Comparison of ENCODE assay signal across 23 cellular contexts in genomic region chr2:21427606-21428005, GRCh38.
DNase-seq lines count a peak whose midpoint lies in the region; ATAC-seq, FAIRE-seq and TF ChIP-seq lines count a peak whose summit lies in the region.
"Had no signal": no experiment of that assay in that cellular context is flagged by ENCODE, and none has a peak within 500 bp of the region (broad histone marks: within the 10 kb centered on the region; RNA-seq: fewer than 3 reads in every experiment).

No MANE protein-coding gene starts in this region.

- H3K4me3 Mint-ChIP-seq in activated CD4-positive, alpha-beta T cell treated with anti-CD3 and anti-CD28 coated beads, Interleukin-2, amount 10 ng/mL, durations not matched to agents 24 days and 14 days = no peak overlapping the region
- no peak overlapping the region for H3K4me3 Mint-ChIP-seq in nephron progenitor cell
- H3K4me3 Mint-ChIP-seq: activated CD8-positive, alpha-beta memory T cell treated with anti-CD3 and anti-CD28 coated beads, Interleukin-2, amount 10 ng/mL, durations not matched to agents 7 days and 5 days; activated naive CD8-positive, alpha-beta T cell treated with anti-CD3 and anti-CD28 coated beads, Interleukin-2, amount 10 ng/mL, durations not matched to agents 7 days and 5 days; mesothelial cell of epicardium; neural crest cell had no signal

- FAIRE-seq in GM19239 (lab: Jason Lieb, UNC) = no peak
- FAIRE-seq: A204.1, D721Med, TTC549 had no signal

- H4K20me1 ChIP-seq in OCI-LY7 (ENCODE audit: insufficient read depth, low read length) = no peaks in the 10 kb centered on the region

- no peaks in the 10 kb centered on the region for H3K36me3 ChIP-seq in OCI-LY7 (ENCODE audit: insufficient read depth, low read length)
- H3K36me3 ChIP-seq in WERI-Rb-1 = no peaks in the 10 kb centered on the region
- H3K36me3 ChIP-seq: left lung, vagina had no signal

- intact Hi-C loops in activated CD4-positive, alpha-beta T cell treated with anti-CD3 and anti-CD28 coated beads, Interleukin-2, amount 10 ng/mL, durations not matched to agents 24 days and 14 days (cut with micrococcal nuclease) = no loop called here
- intact Hi-C loops in OCI-LY7 (cut with micrococcal nuclease; ENCODE audit: unreplicated experiment) = no loop called here

- CTCF ChIA-PET in OCI-LY7 (lab: Charles Lee; ENCODE audit: unreplicated experiment) = no interaction called here

- H3K9me3 Mint-ChIP-seq in activated CD4-positive, alpha-beta T cell treated with anti-CD3 and anti-CD28 coated beads, Interleukin-2, amount 10 ng/mL, durations not matched to agents 24 days and 14 days = no peaks in the 10 kb centered on the region
- peaks cover 13% of the 10 kb centered on the region for H3K9me3 Mint-ChIP-seq in nephron progenitor cell
- H3K9me3 Mint-ChIP-seq: mesothelial cell of epicardium had no signal

- no peaks in the 10 kb centered on the region for H3K9me2 ChIP-seq in OCI-LY7 (ENCODE audit: insufficient read depth, low read length)

- H3K4me3 ChIP-seq in OCI-LY7 (ENCODE audit: low read depth, low read length, poor library complexity, severe bottlenecking) (no peak overlapping the region), WERI-Rb-1 (ENCODE audit: low read depth, low read length) (no peak overlapping the region)
- H3K4me3 ChIP-seq: left lung, vagina had no signal

- H3K4me1 ChIP-seq in OCI-LY7 (ENCODE audit: insufficient read depth, low read length, poor library complexity, severe bottlenecking) = no peaks in the 10 kb centered on the region
- H3K4me1 ChIP-seq: left lung, vagina had no signal

- H3K27me3 Mint-ChIP-seq in activated CD4-positive, alpha-beta T cell treated with anti-CD3 and anti-CD28 coated beads, Interleukin-2, amount 10 ng/mL, durations not matched to agents 24 days and 14 days = no peaks in the 10 kb centered on the region
- H3K27me3 Mint-ChIP-seq in nephron progenitor cell (ENCODE audit: low read depth, poor library complexity) = no peaks in the 10 kb centered on the region
- H3K27me3 Mint-ChIP-seq: activated CD8-positive, alpha-beta memory T cell treated with anti-CD3 and anti-CD28 coated beads, Interleukin-2, amount 10 ng/mL, durations not matched to agents 7 days and 5 days; activated naive CD8-positive, alpha-beta T cell treated with anti-CD3 and anti-CD28 coated beads, Interleukin-2, amount 10 ng/mL, durations not matched to agents 7 days and 5 days had no signal

- H3K27me3 ChIP-seq in WERI-Rb-1 (ENCODE audit: insufficient read depth, low read depth, severe bottlenecking) = no peaks in the 10 kb centered on the region
- H3K27me3 ChIP-seq: left lung, vagina had no signal

- H3K36me3 Mint-ChIP-seq in activated CD4-positive, alpha-beta T cell treated with anti-CD3 and anti-CD28 coated beads, Interleukin-2, amount 10 ng/mL, durations not matched to agents 24 days and 14 days (ENCODE audit: low read depth) = no peaks in the 10 kb centered on the region
- H3K36me3 Mint-ChIP-seq in nephron progenitor cell (ENCODE audit: low read depth) = no peaks in the 10 kb centered on the region
- H3K36me3 Mint-ChIP-seq: activated CD8-positive, alpha-beta memory T cell treated with anti-CD3 and anti-CD28 coated beads, Interleukin-2, amount 10 ng/mL, durations not matched to agents 7 days and 5 days; activated naive CD8-positive, alpha-beta T cell treated with anti-CD3 and anti-CD28 coated beads, Interleukin-2, amount 10 ng/mL, durations not matched to agents 7 days and 5 days; mesothelial cell of epicardium had no signal

- no peaks in the 10 kb centered on the region for H3K79me2 ChIP-seq in OCI-LY7 (ENCODE audit: insufficient read depth, low read depth, low read length)

- no peak overlapping the region for H3K27ac ChIP-seq in OCI-LY7 (ENCODE audit: low read depth, low read length, poor library complexity, severe bottlenecking)
- no peak overlapping the region for H3K27ac ChIP-seq in WERI-Rb-1
- H3K27ac ChIP-seq: left lung, vagina had no signal

- BruUV-seq in OCI-LY7 (replicated peaks; lab: Mats Ljungman, UMichigan) = no TSS peak

- no peak for DNase-seq in activated CD4-positive, alpha-beta T cell treated with anti-CD3 and anti-CD28 coated beads, Interleukin-2, amount 10 ng/mL, durations not matched to agents 24 days and 14 days
- DNase-seq in activated CD4-positive, alpha-beta T cell treated with anti-CD3 and anti-CD28 coated beads for 4 hours = no peak
- peak; percentile 0 for DNase-seq in OCI-LY7 (ENCODE audit: low spot score)
- no peak for DNase-seq in nephron progenitor cell
- no peak for DNase-seq in GM19239 (ENCODE audit: insufficient read length, low spot score)
- no peak for DNase-seq in WERI-Rb-1
- no peak for DNase-seq in AG08395 (ENCODE audit: low spot score)
- DNase-seq: activated CD4-positive, alpha-beta T cell treated with anti-CD3 and anti-CD28 coated beads for 48 hours; activated CD8-positive, alpha-beta memory T cell treated with anti-CD3 and anti-CD28 coated beads, Interleukin-2, amount 10 ng/mL, durations not matched to agents 7 days and 5 days; activated naive CD8-positive, alpha-beta T cell treated with anti-CD3 and anti-CD28 coated beads, Interleukin-2, amount 10 ng/mL, durations not matched to agents 7 days and 5 days; effector memory CD4-positive, alpha-beta T cell; GOT3; left lung; NCI-H1417; NCI-H2107; NCI-H510A had no signal

- TF ChIP-seq CTCF in OCI-LY7 (conservative IDR thresholded peaks at IDR 0.05; ENCODE audit: low read length) = no peak
- TF ChIP-seq CTCF in nephron progenitor cell (IDR thresholded peaks at IDR 0.05) = no peak
- TF ChIP-seq CTCF in WERI-Rb-1 (IDR thresholded peaks at IDR 0.05; ENCODE audit: low read depth, low read length) = no peak

- peak; percentile 51 for ATAC-seq in HG02973 (IDR thresholded peaks at IDR 0.05; ENCODE audit: unreplicated experiment)
- ATAC-seq: activated CD8-positive, alpha-beta memory T cell treated with anti-CD3 and anti-CD28 coated beads, Interleukin-2, amount 10 ng/mL, durations not matched to agents 7 days and 5 days; left lung had no signal

- POLR2A ChIA-PET in OCI-LY7 (lab: Charles Lee) = no interaction called here

- peak overlapping the region; percentile 45 for H3K27ac Mint-ChIP-seq in activated CD4-positive, alpha-beta T cell treated with anti-CD3 and anti-CD28 coated beads, Interleukin-2, amount 10 ng/mL, durations not matched to agents 24 days and 14 days
- H3K27ac Mint-ChIP-seq in nephron progenitor cell = peak overlapping the region; percentile 78
- H3K27ac Mint-ChIP-seq: activated CD8-positive, alpha-beta memory T cell treated with anti-CD3 and anti-CD28 coated beads, Interleukin-2, amount 10 ng/mL, durations not matched to agents 7 days and 5 days; activated naive CD8-positive, alpha-beta T cell treated with anti-CD3 and anti-CD28 coated beads, Interleukin-2, amount 10 ng/mL, durations not matched to agents 7 days and 5 days; mesothelial cell of epicardium had no signal

- peaks cover 3% of the 10 kb centered on the region for H3K4me1 Mint-ChIP-seq in activated CD4-positive, alpha-beta T cell treated with anti-CD3 and anti-CD28 coated beads, Interleukin-2, amount 10 ng/mL, durations not matched to agents 24 days and 14 days
- H3K4me1 Mint-ChIP-seq in nephron progenitor cell = peaks cover 20% of the 10 kb centered on the region
- H3K4me1 Mint-ChIP-seq: mesothelial cell of epicardium had no signal

- H3K4me2 ChIP-seq in OCI-LY7 (ENCODE audit: low read length) = no peak overlapping the region

- H2AFZ ChIP-seq in OCI-LY7 (ENCODE audit: low read length) = no peak overlapping the region

- H3K9me3 ChIP-seq in OCI-LY7 (ENCODE audit: low read length) = no peaks in the 10 kb centered on the region
- no peaks in the 10 kb centered on the region for H3K9me3 ChIP-seq in WERI-Rb-1 (ENCODE audit: severe bottlenecking)
- H3K9me3 ChIP-seq: left lung, vagina had no signal
